ENCODE assay signal across 16 cellular contexts in genomic region chr17:19388791-19389190, GRCh38. TPM values are rescaled to one million over a fixed set of nuclear protein-coding genes. Genes with fewer than 3 reads are reported as not detected.
A peak's percentile ranks its signal among the peaks of the same experiment; 100 is the strongest.
DNase-seq lines count a peak whose midpoint lies in the region; ATAC-seq, FAIRE-seq and TF ChIP-seq lines count a peak whose summit lies in the region.
"Had no signal": no experiment of that assay in that cellular context is flagged by ENCODE, and none has a peak within 500 bp of the region (broad histone marks: within the 10 kb centered on the region; RNA-seq: fewer than 3 reads in every experiment).

No MANE protein-coding gene starts in this region.

- H3K36me3 Mint-ChIP-seq in nephron (ENCODE audit: low read depth): peaks cover 17% of the 10 kb centered on the region

- H3K27ac Mint-ChIP-seq in nephron: peak overlapping the region; percentile 96 to 97 (median 96)
- H3K27ac Mint-ChIP-seq: activated T-helper 1 cell treated with anti-CD3 and anti-CD28 coated beads, Interleukin-12 subunit alpha, Interleukin-12 subunit beta, Interleukin-2, Interleukin-4 antibody, amounts not matched to agents 30 ng/mL and 10 ng/mL and 1 ng/mL, durations not matched to agents 14 hours and 24 hours and 36 hours; T-helper 2 cell treated with Interferon-gamma antibody and Interleukin-4, amounts not matched to agents 5 μg/mL and 100 μg/mL, for 36 hours had no signal

- peak overlapping the region; percentile 29 for H2BK120ac ChIP-seq in H1 (replicated peaks; ENCODE audit: low read depth, low read length)

- no peak for FAIRE-seq in H1 (lab: Jason Lieb, UNC)

- no peaks in the 10 kb centered on the region for H3K27me3 Mint-ChIP-seq in nephron (ENCODE audit: low read depth)

- H3K9me3 ChIP-seq in SK-N-SH (no peaks in the 10 kb centered on the region), H1 (ENCODE audit: insufficient read depth in 2 of 2, low read depth in 1 of 2, low read length in 1 of 2) (no peaks in the 10 kb centered on the region), uterus (no peaks in the 10 kb centered on the region), psoas muscle (no peaks in the 10 kb centered on the region)

- 0 out of 2 replicates have a peak overlapping the region, but pooled peaks have one; percentile 55 for H2BK20ac ChIP-seq in H1 (ENCODE audit: low read length)

- no peak for ATAC-seq in SK-N-SH treated with all-trans-retinoic acid at 6 μM for 48 hours
- no peak for ATAC-seq in psoas muscle
- ATAC-seq: stimulated activated effector memory CD8-positive, alpha-beta T cell treated with anti-CD3 and anti-CD28 coated beads, Interleukin-12 subunit alpha, Interleukin-12 subunit beta, amount 100 ng/mL, for 72 hours had no signal

- no peak overlapping the region for H3K4ac ChIP-seq in H1 (replicated peaks; ENCODE audit: insufficient read length, low read depth, low read length)

- TF ChIP-seq RAD21 in SK-N-SH (IDR thresholded peaks at IDR 0.05; ENCODE audit: low read length): no peak
- no peak for TF ChIP-seq RAD21 in H1 (IDR thresholded peaks at IDR 0.05 in 1 of 2, conservative IDR thresholded peaks at IDR 0.05 in 1 of 2; ENCODE audit: low read depth in 2 of 2, low read length in 2 of 2)

- H3K4me3 ChIP-seq in SK-N-SH (ENCODE audit: low read depth in 2 of 2, low read length in 1 of 2) (no peak overlapping the region), H1 (ENCODE audit: extremely low read depth in 1 of 4, insufficient read depth in 2 of 4, low read depth in 3 of 4, low read length in 4 of 4) (no peak overlapping the region), uterus (no peak overlapping the region), psoas muscle (no peak overlapping the region)

- no peaks in the 10 kb centered on the region for H3K9me2 ChIP-seq in SK-N-SH

- no peak overlapping the region for H3K56ac ChIP-seq in H1 (replicated peaks; ENCODE audit: insufficient read length, low read depth, low read length)

- H3K18ac ChIP-seq in H1 (ENCODE audit: extremely low read depth, low read length): no peak overlapping the region

- H3K9ac ChIP-seq in SK-N-SH (no peak overlapping the region), H1 (replicated peaks in 1 of 4; ENCODE audit: extremely low read depth in 1 of 4, low read depth in 3 of 4, low read length in 3 of 4) (no peak overlapping the region)

- H3K14ac ChIP-seq in H1 (ENCODE audit: insufficient read length): no peak overlapping the region

- peak overlapping the region; percentile 96; the same call in 1 of the 2 replicates for H2BK15ac ChIP-seq in H1 (ENCODE audit: low read length)

- H3K4me3 Mint-ChIP-seq in nephron: peak overlapping the region in 1 of 3 experiments; percentile 66
- H3K4me3 Mint-ChIP-seq: activated T-helper 1 cell treated with anti-CD3 and anti-CD28 coated beads, Interleukin-12 subunit alpha, Interleukin-12 subunit beta, Interleukin-2, Interleukin-4 antibody, amounts not matched to agents 30 ng/mL and 10 ng/mL and 1 ng/mL, durations not matched to agents 14 hours and 24 hours and 36 hours; stimulated activated effector memory CD8-positive, alpha-beta T cell treated with anti-CD3 and anti-CD28 coated beads, Interleukin-12 subunit alpha, Interleukin-12 subunit beta, amount 100 ng/mL, for 72 hours; T-helper 2 cell treated with Interferon-gamma antibody and Interleukin-4, amounts not matched to agents 5 μg/mL and 100 μg/mL, for 36 hours had no signal

- no peak overlapping the region for H4K8ac ChIP-seq in H1 (ENCODE audit: extremely low read depth, insufficient read depth, low read length)

- intact Hi-C loops in uterus (cut with DNase I; ENCODE audit: low total_unique reads): no loop called here
- intact Hi-C loops in psoas muscle (cut with DNase I): no loop called here

- CTCF ChIA-PET in SK-N-SH (lab: Yijun Ruan, JAX) (interaction anchor here (0.7 to 7.2 kb wide), 8 partner anchors 8 to 59 kb away, joined by 3 to 56 read pairs (median 4); partner anchors contain the start of genes B9D1 and MAPK7), H1 (lab: Charles Lee; ENCODE audit: partially characterized antibody) (interaction anchor here (1.0 to 1.6 kb wide), 6 partner anchors 9 to 356 kb away, joined by 3 to 7 read pairs (median 4); no protein-coding TSS in a partner anchor)

- H2AK5ac ChIP-seq in H1 (ENCODE audit: low read depth, low read length): no peak overlapping the region

- no peaks in the 10 kb centered on the region; the same call in 1 of the 2 replicates for H3K79me1 ChIP-seq in H1 (ENCODE audit: low read depth, low read length)

- no peak overlapping the region for H4K91ac ChIP-seq in H1 (replicated peaks; ENCODE audit: insufficient read length, low read length)

- no peaks in the 10 kb centered on the region for H3K9me3 Mint-ChIP-seq in nephron
- H3K9me3 Mint-ChIP-seq: activated T-helper 1 cell treated with anti-CD3 and anti-CD28 coated beads, Interleukin-12 subunit alpha, Interleukin-12 subunit beta, Interleukin-2, Interleukin-4 antibody, amounts not matched to agents 30 ng/mL and 10 ng/mL and 1 ng/mL, durations not matched to agents 14 hours and 24 hours and 36 hours; stimulated activated effector memory CD8-positive, alpha-beta T cell treated with anti-CD3 and anti-CD28 coated beads, Interleukin-12 subunit alpha, Interleukin-12 subunit beta, amount 100 ng/mL, for 72 hours; T-helper 2 cell treated with Interferon-gamma antibody and Interleukin-4, amounts not matched to agents 5 μg/mL and 100 μg/mL, for 36 hours had no signal

- no peak overlapping the region for H2BK5ac ChIP-seq in H1 (ENCODE audit: low read depth, low read length)

- peaks cover 43% of the 10 kb centered on the region for H3F3A ChIP-seq in SK-N-SH (replicated peaks; ENCODE audit: insufficient read depth)

- H2BK12ac ChIP-seq in H1 (ENCODE audit: low read depth, low read length): no peak overlapping the region

- H3K27me3 ChIP-seq in SK-N-SH (ENCODE audit: insufficient read depth) (no peaks in the 10 kb centered on the region), H1 (replicated peaks in 1 of 4; ENCODE audit: control insufficient read depth in 3 of 4, extremely low read depth in 1 of 4, insufficient read depth in 3 of 4, low read length in 3 of 4) (no peaks in the 10 kb centered on the region), uterus (no peaks in the 10 kb centered on the region), psoas muscle (ENCODE audit: insufficient read depth in 3 of 3, low read length in 2 of 3) (no peaks in the 10 kb centered on the region)

- H3K4me2 ChIP-seq in SK-N-SH (peak overlapping the region; percentile 92), H1 (ENCODE audit: insufficient read depth in 1 of 2, low read depth in 2 of 2, low read length in 2 of 2) (no peak overlapping the region)

- H3K4me1 ChIP-seq in SK-N-SH (ENCODE audit: control insufficient read depth in 1 of 2, insufficient read depth in 2 of 2, low read depth in 1 of 2, low read length in 1 of 2) (peaks cover 54 to 79% of the 10 kb centered on the region in 2 experiments), H1 (replicated peaks in 1 of 4; ENCODE audit: control insufficient read depth in 3 of 4, insufficient read depth in 4 of 4, low read length in 3 of 4) (peaks cover 8 to 22% (median 15%) of the 10 kb centered on the region in 4 experiments), uterus (peaks cover 29 to 32% of the 10 kb centered on the region in 2 donors), psoas muscle (peaks cover 19% of the 10 kb centered on the region)

- no peak overlapping the region for H4K5ac ChIP-seq in H1 (ENCODE audit: insufficient read length, low read depth, low read length)

- H4K20me1 ChIP-seq in SK-N-SH (ENCODE audit: insufficient read depth) (0 out of 2 replicates have a peak, but pooled peaks cover 7% of the 10 kb centered on the region), H1 (replicated peaks in 1 of 2; ENCODE audit: control insufficient read depth in 1 of 2, insufficient read depth in 2 of 2, low read length in 2 of 2) (peaks cover 3 to 9% of the 10 kb centered on the region in 2 experiments)

- TF ChIP-seq CTCF in SK-N-SH (IDR thresholded peaks at IDR 0.05) (no peak), H1 (IDR thresholded peaks at IDR 0.05; ENCODE audit: control extremely low read depth in 1 of 3, insufficient read depth in 1 of 3, low read depth in 1 of 3, low read length in 3 of 3) (no peak), nephron (IDR thresholded peaks at IDR 0.05; ENCODE audit: unreplicated experiment in 3 of 3) (no peak), uterus (IDR thresholded peaks at IDR 0.05) (no peak), psoas muscle (IDR thresholded peaks at IDR 0.05) (no peak)

- no peak overlapping the region for H3K23ac ChIP-seq in H1 (ENCODE audit: insufficient read length)

- peaks cover 76% of the 10 kb centered on the region for H3K4me1 Mint-ChIP-seq in nephron

- DNase-seq in SK-N-SH (no peak), H1 (ENCODE audit: low read depth in 1 of 2, low spot score in 2 of 2) (no peak), uterus (peak; percentile 55 to 69), psoas muscle (no peak), NCI-H446 treated with DMSO at 0.1 percent for 48 hours (lab: John Stamatoyannopoulos, UW) (no peak), cerebellar cortex (ENCODE audit: low spot score) (no peak)
- DNase-seq: ACHN; NCI-H1417; NCI-H524; stimulated activated CD4-positive, alpha-beta T cell treated with anti-CD3 and anti-CD28 coated beads, Interleukin-4, amount 100 ng/mL, for 4 hours had no signal

- POLR2A ChIA-PET in SK-N-SH (lab: Yijun Ruan, JAX): interaction anchor here (0.8 to 1.1 kb wide), 3 partner anchors 10 to 11 kb away, joined by 3 to 4 read pairs (median 4); partner anchors contain the start of gene MAPK7
- POLR2A ChIA-PET in H1 (lab: Charles Lee; ENCODE audit: partially characterized antibody): interaction anchor here (1.6 to 2.6 kb wide), 2 partner anchors 10 to 21 kb away, joined by 3 to 17 read pairs; partner anchors contain the start of gene MAPK7

- TF ChIP-seq EP300 in SK-N-SH (IDR thresholded peaks at IDR 0.05; ENCODE audit: borderline replicate concordance in 1 of 2, low read depth in 1 of 2, low read length in 1 of 2): peak in 1 of 2 experiments; percentile 71; a peak in 1 of 4 replicates
- no peak for TF ChIP-seq EP300 in H1 (IDR thresholded peaks at IDR 0.05; ENCODE audit: borderline replicate concordance in 1 of 2, low read depth in 2 of 2, low read length in 2 of 2)

- peaks cover 8 to 11% of the 10 kb centered on the region in 2 experiments for H3K36me3 ChIP-seq in SK-N-SH (replicated peaks in 1 of 2; ENCODE audit: control insufficient read depth in 1 of 2, insufficient read depth in 2 of 2, low read length in 1 of 2)
- peaks cover 5 to 18% (median 7%) of the 10 kb centered on the region in 4 experiments; a peak in 6 of 8 replicates for H3K36me3 ChIP-seq in H1 (ENCODE audit: control insufficient read depth in 2 of 4, insufficient read depth in 4 of 4, low read length in 3 of 4)
- H3K36me3 ChIP-seq in uterus: no peaks in the 10 kb centered on the region
- peaks cover 0 to 17% of the 10 kb centered on the region in 2 donors for H3K36me3 ChIP-seq in psoas muscle (ENCODE audit: insufficient read depth in 1 of 2, low read depth in 1 of 2)

- peaks cover 24% of the 10 kb centered on the region for H3K79me2 ChIP-seq in SK-N-SH (ENCODE audit: insufficient read depth)
- no peaks in the 10 kb centered on the region for H3K79me2 ChIP-seq in H1 (ENCODE audit: control insufficient read depth in 1 of 2, insufficient read depth in 2 of 2, low read length in 2 of 2)

- H2AFZ ChIP-seq in SK-N-SH (ENCODE audit: low read depth) (no peak overlapping the region), H1 (ENCODE audit: low read length) (no peak overlapping the region)

- H3K23me2 ChIP-seq in H1 (ENCODE audit: low read depth, low read length): peaks cover 3% of the 10 kb centered on the region; the same call in 1 of the 2 replicates

- H3K27ac ChIP-seq in SK-N-SH (ENCODE audit: low read depth in 2 of 2, low read length in 1 of 2): peak overlapping the region; percentile 98 to 99; a peak in 3 of 4 replicates
- H3K27ac ChIP-seq in H1 (ENCODE audit: low read depth, low read length): no peak overlapping the region
- H3K27ac ChIP-seq in uterus: peak overlapping the region; percentile 91 to 97
- H3K27ac ChIP-seq in psoas muscle: no peak overlapping the region

- TF ChIP-seq POLR2A in H1 (IDR thresholded peaks at IDR 0.05; ENCODE audit: control extremely low read depth in 1 of 2, low read depth in 2 of 2, low read length in 2 of 2): no peak
- TF ChIP-seq POLR2A in uterus (IDR thresholded peaks at IDR 0.05): no peak

RNA-seq across cellular contexts. Expression of gene MFAP4, which starts 1.8 kb away (rescaled TPM):
- 112 and 120 TPM in 2 replicates for polyA plus RNA-seq in SK-N-SH (2012; rRNA removed)
- 98.4 and 115 TPM in 2 replicates for polyA plus RNA-seq in SK-N-SH (2012; cell fraction: cytosol; rRNA removed)
- 99.5 and 101 TPM in 2 replicates for polyA plus RNA-seq in SK-N-SH (2012; cell fraction: nucleus; rRNA removed)
- total RNA-seq in H1 (2021; fragmentation: NEBNext Ultra II Directional; extraction: Animal tissue kit (Norgen Biotek cat#: 25700)): 3.6 and 3.8 TPM in 2 replicates
- 3.1 and 8.1 TPM in 2 replicates for polyA plus RNA-seq in H1 (2011; rRNA removed)
- polyA plus RNA-seq in H1 (2011; cell fraction: cytosol; rRNA removed): 3.4 TPM
- 9.6 TPM for polyA plus RNA-seq in H1 (2011; cell fraction: nucleus; rRNA removed)
- polyA plus RNA-seq in H1 (2012, experiment 1 of 2): 3.4 to 5.8 TPM (median 4.6 TPM) in 4 replicates
- 5.5 TPM for polyA plus RNA-seq in H1 (2012, experiment 2 of 2)
- polyA plus RNA-seq in H1 (2013, experiment 1 of 2): 6.5 TPM
- polyA plus RNA-seq in H1 (2013, experiment 2 of 2): 8.6 TPM
- 1.9 and 4.1 TPM in 2 replicates for polyA minus RNA-seq in H1 (2011; rRNA and poly(A)+ RNA removed)
- polyA minus RNA-seq in H1 (2011; cell fraction: cytosol; rRNA and poly(A)+ RNA removed): 3.8 TPM
- 2.5 TPM for polyA minus RNA-seq in H1 (2011; cell fraction: nucleus; rRNA and poly(A)+ RNA removed)
- total RNA-seq in uterus: 100 to 1,000 TPM in 2 of 4 donors, 10 to 100 TPM in 2; 81.2 to 149 (median 117) TPM
- 10 to 100 TPM in 2 of 4 donors, 1 to 10 TPM in 2; 8.7 to 44.5 (median 15.1) TPM for total RNA-seq in psoas muscle
- polyA plus RNA-seq in psoas muscle: 1 to 10 TPM; 5.8 to 8.9 (median 6.7) TPM
- total RNA-seq: activated T-helper 1 cell treated with anti-CD3 and anti-CD28 coated beads, Interleukin-12 subunit alpha, Interleukin-12 subunit beta, Interleukin-2, Interleukin-4 antibody, amounts not matched to agents 30 ng/mL and 10 ng/mL and 1 ng/mL, durations not matched to agents 14 hours and 24 hours and 36 hours; mononuclear cell had no signal

RNA-seq across cellular contexts. Expression of gene MAPK7, which starts 10.5 kb away (rescaled TPM):
- polyA plus RNA-seq in SK-N-SH (2012; rRNA removed) (10.5 and 19.1 TPM in 2 replicates), H1 (2011; rRNA removed) (15.2 and 31.3 TPM in 2 replicates), psoas muscle (10 to 100 TPM in 1 of 3 donors, 1 to 10 TPM in 2; 6.1 to 12.6 (median 6.9) TPM)
- polyA plus RNA-seq in SK-N-SH (2012; cell fraction: cytosol; rRNA removed): 8.9 and 14.2 TPM in 2 replicates
- polyA plus RNA-seq in SK-N-SH (2012; cell fraction: nucleus; rRNA removed): 54.4 and 71.5 TPM in 2 replicates
- 28.1 and 33.8 TPM in 2 replicates for total RNA-seq in H1 (2021; fragmentation: NEBNext Ultra II Directional; extraction: Animal tissue kit (Norgen Biotek cat#: 25700))
- polyA plus RNA-seq in H1 (2011; cell fraction: cytosol; rRNA removed): 14.1 TPM
- 49.4 TPM for polyA plus RNA-seq in H1 (2011; cell fraction: nucleus; rRNA removed)
- polyA plus RNA-seq in H1 (2012, experiment 1 of 2): 20.3 to 30.7 TPM (median 27.8 TPM) in 4 replicates
- 32.4 TPM for polyA plus RNA-seq in H1 (2012, experiment 2 of 2)
- polyA plus RNA-seq in H1 (2013, experiment 1 of 2): 23.0 TPM
- 21.6 TPM for polyA plus RNA-seq in H1 (2013, experiment 2 of 2)
- 51.2 and 56.3 TPM in 2 replicates for polyA minus RNA-seq in H1 (2011; rRNA and poly(A)+ RNA removed)
- polyA minus RNA-seq in H1 (2011; cell fraction: cytosol; rRNA and poly(A)+ RNA removed): 21.0 TPM
- 57.7 TPM for polyA minus RNA-seq in H1 (2011; cell fraction: nucleus; rRNA and poly(A)+ RNA removed)
- total RNA-seq in uterus (10 to 100 TPM in 3 of 4 donors, 1 to 10 TPM in 1; 3.3 to 72.8 (median 18.3) TPM), psoas muscle (1 to 10 TPM; 6.7 to 9.8 (median 7.6) TPM)

RNA-seq across cellular contexts. Expression of gene RNF112, which starts 22.2 kb away (rescaled TPM):
- polyA plus RNA-seq in SK-N-SH (2012; rRNA removed): 22.6 and 26.9 TPM in 2 replicates
- 6.7 and 9.2 TPM in 2 replicates for polyA plus RNA-seq in SK-N-SH (2012; cell fraction: cytosol; rRNA removed)
- 144 and 163 TPM in 2 replicates for polyA plus RNA-seq in SK-N-SH (2012; cell fraction: nucleus; rRNA removed)
- total RNA-seq in H1 (2021; fragmentation: NEBNext Ultra II Directional; extraction: Animal tissue kit (Norgen Biotek cat#: 25700)): 2.2 and 2.3 TPM in 2 replicates
- polyA plus RNA-seq in H1 (2011; rRNA removed): 1.1 and 1.7 TPM in 2 replicates
- 1.7 TPM for polyA plus RNA-seq in H1 (2011; cell fraction: cytosol; rRNA removed)
- 8.6 TPM for polyA plus RNA-seq in H1 (2011; cell fraction: nucleus; rRNA removed)
- 1.4 to 3.8 TPM (median 2.5 TPM) in 4 replicates for polyA plus RNA-seq in H1 (2012, experiment 1 of 2)
- 0.79 TPM for polyA plus RNA-seq in H1 (2012, experiment 2 of 2)
- 0.85 TPM for polyA plus RNA-seq in H1 (2013, experiment 1 of 2)
- polyA plus RNA-seq in H1 (2013, experiment 2 of 2): 0.90 TPM
- 0.68 and 0.98 TPM in 2 replicates for polyA minus RNA-seq in H1 (2011; rRNA and poly(A)+ RNA removed)
- polyA minus RNA-seq in H1 (2011; cell fraction: cytosol; rRNA and poly(A)+ RNA removed): 4.6 TPM
- polyA minus RNA-seq in H1 (2011; cell fraction: nucleus; rRNA and poly(A)+ RNA removed): 1.6 TPM
- total RNA-seq in uterus: 10 to 100 TPM in 1 of 4 donors, 1 to 10 TPM in 2, under 1 TPM in 1; 0.88 to 14.7 (median 3.7) TPM
- 1 to 10 TPM in 2 of 4 donors, under 1 TPM in 2; 0.49 to 1.3 (median 0.85) TPM for total RNA-seq in psoas muscle
- 1 to 10 TPM in 2 of 3 donors, under 1 TPM in 1; 0.25 to 1.5 (median 1.3) TPM for polyA plus RNA-seq in psoas muscle
- total RNA-seq: activated T-helper 1 cell treated with anti-CD3 and anti-CD28 coated beads, Interleukin-12 subunit alpha, Interleukin-12 subunit beta, Interleukin-2, Interleukin-4 antibody, amounts not matched to agents 30 ng/mL and 10 ng/mL and 1 ng/mL, durations not matched to agents 14 hours and 24 hours and 36 hours had no signal

RNA-seq across cellular contexts. Expression of gene B9D1, which starts 26.3 kb away (rescaled TPM):
- polyA plus RNA-seq in SK-N-SH (2012; rRNA removed) (75.0 and 81.6 TPM in 2 replicates), H1 (2011; rRNA removed) (65.7 and 74.8 TPM in 2 replicates), psoas muscle (1 to 10 TPM; 7.0 to 9.2 (median 7.3) TPM)
- polyA plus RNA-seq in SK-N-SH (2012; cell fraction: cytosol; rRNA removed): 56.1 and 64.8 TPM in 2 replicates
- 81.5 and 92.1 TPM in 2 replicates for polyA plus RNA-seq in SK-N-SH (2012; cell fraction: nucleus; rRNA removed)
- 24.6 and 25.4 TPM in 2 replicates for total RNA-seq in H1 (2021; fragmentation: NEBNext Ultra II Directional; extraction: Animal tissue kit (Norgen Biotek cat#: 25700))
- 69.9 TPM for polyA plus RNA-seq in H1 (2011; cell fraction: cytosol; rRNA removed)
- 99.2 TPM for polyA plus RNA-seq in H1 (2011; cell fraction: nucleus; rRNA removed)
- polyA plus RNA-seq in H1 (2012, experiment 1 of 2): 26.4 to 39.5 TPM (median 32.7 TPM) in 4 replicates
- polyA plus RNA-seq in H1 (2012, experiment 2 of 2): 41.1 TPM
- polyA plus RNA-seq in H1 (2013, experiment 1 of 2): 27.1 TPM
- polyA plus RNA-seq in H1 (2013, experiment 2 of 2): 26.2 TPM
- 28.7 and 41.3 TPM in 2 replicates for polyA minus RNA-seq in H1 (2011; rRNA and poly(A)+ RNA removed)
- polyA minus RNA-seq in H1 (2011; cell fraction: cytosol; rRNA and poly(A)+ RNA removed): 35.0 TPM
- 35.7 TPM for polyA minus RNA-seq in H1 (2011; cell fraction: nucleus; rRNA and poly(A)+ RNA removed)
- total RNA-seq in uterus (100 to 1,000 TPM in 1 of 4 donors, 10 to 100 TPM in 2, 1 to 10 TPM in 1; 3.8 to 105 (median 25.6) TPM), psoas muscle (1 to 10 TPM; 4.7 to 8.7 (median 6.4) TPM)

Comparison
In these comparisons a context has a peak if more than half of its experiments do, and no peak if none do; other contexts are left out.
1. DNase-seq: peak in uterus (2 of 2); none in SK-N-SH (single experiment), H1 (0 of 2), psoas muscle (0 of 2), NCI-H446 treated with DMSO at 0.1 percent for 48 hours (single experiment) and cerebellar cortex (single experiment).
2. H3K27ac ChIP-seq: peak in SK-N-SH (2 of 2) and uterus (2 of 2); none in H1 (single experiment) and psoas muscle (single experiment).
3. Of the 17 proteins assayed by ChIP-seq in both H1 and SK-N-SH: peak only in H1: none; only in SK-N-SH: JUND, POLR2AphosphoS5, RXRA and TCF12; in both: none; in neither: 12; mixed calls (peak in some experiments, not most) for 1.